Comparison of ENCODE assay signal across 1 cellular context in genomic region chr3:12192655-12193484, GRCh38.
TF ChIP-seq lines count a peak whose summit lies in the region.

No MANE protein-coding gene starts in this region.

TF ChIP-seq in HEK293, 187 proteins besides CTCF, POLR2A, EP300 and RAD21 (continued from another document):
- TF ChIP-seq ZBTB49 (tag by site-specific recombination; IDR thresholded peaks at IDR 0.05; ENCODE audit: low read depth) (no peak), ZNF174 (tag by site-specific recombination; IDR thresholded peaks at IDR 0.05) (no peak), ZNF521 (tag by site-specific recombination; IDR thresholded peaks at IDR 0.05) (no peak), ZNF600 (tag by site-specific recombination; IDR thresholded peaks at IDR 0.05) (0 out of 2 replicates have a peak, but pooled peaks have one; percentile 9), GLIS2 (tag by site-specific recombination; IDR thresholded peaks at IDR 0.05) (no peak), ZBTB44 (tag by site-specific recombination; IDR thresholded peaks at IDR 0.05) (no peak), ZXDB (tag by site-specific recombination; IDR thresholded peaks at IDR 0.05) (0 out of 2 replicates have a peak, but pooled peaks have one; percentile 21), RBAK (tag by site-specific recombination; IDR thresholded peaks at IDR 0.05) (no peak)
